Comparison of ENCODE assay signal across 21 cellular contexts in genomic region chr20:37852666-37853065, GRCh38. TPM values are rescaled to one million over a fixed set of nuclear protein-coding genes. Genes with fewer than 3 reads are reported as not detected.
DNase-seq lines count a peak whose midpoint lies in the region; ATAC-seq, FAIRE-seq and TF ChIP-seq lines count a peak whose summit lies in the region.
"Had no signal": no experiment of that assay in that cellular context is flagged by ENCODE, and none has a peak within 500 bp of the region (broad histone marks: within the 10 kb centered on the region; RNA-seq: fewer than 3 reads in every experiment).

No MANE protein-coding gene starts in this region.

- no peak overlapping the region for H2BK20ac ChIP-seq in IMR-90 (ENCODE audit: low read depth, low read length)
- H2BK20ac ChIP-seq in H1 (ENCODE audit: low read length): no peak overlapping the region

- no peaks in the 10 kb centered on the region for H3K27me3 Mint-ChIP-seq in activated CD4-positive, alpha-beta memory T cell treated with anti-CD3 and anti-CD28 coated beads, Interleukin-2, amount 10 ng/mL, durations not matched to agents 7 days and 5 days

- DNase-seq in IMR-90: peak; percentile 5
- DNase-seq in PC-3: peak; percentile 27
- no peak for DNase-seq in H1 (ENCODE audit: low read depth in 1 of 2, low spot score in 2 of 2)
- no peak for DNase-seq in omental fat pad (ENCODE audit: low spot score)
- no peak for DNase-seq in activated CD4-positive, alpha-beta memory T cell treated with anti-CD3 and anti-CD28 coated beads, Interleukin-2, amount 10 ng/mL, durations not matched to agents 7 days and 5 days
- DNase-seq in NCI-H1417 (lab: John Stamatoyannopoulos, UW): no peak
- DNase-seq: Calu3; CD8-positive, alpha-beta T cell; DMS79 treated with DMSO at 0.1 percent for 48 hours; EL; H7; HFFc6; KG1 had no signal

- no peak for FAIRE-seq in H1 (lab: Jason Lieb, UNC)
- FAIRE-seq: GM19239 had no signal

- H3K27ac ChIP-seq in C4-2B (peak overlapping the region; percentile 94), IMR-90 (ENCODE audit: insufficient read depth, low read length) (no peak overlapping the region), PC-3 (ENCODE audit: low read length) (no peak overlapping the region), H1 (ENCODE audit: low read depth, low read length) (no peak overlapping the region)
- H3K27ac ChIP-seq: 22Rv1, BLaER1 had no signal

- H4K5ac ChIP-seq in IMR-90 (ENCODE audit: low read depth, low read length): no peak overlapping the region
- no peak overlapping the region for H4K5ac ChIP-seq in H1 (ENCODE audit: insufficient read length, low read depth, low read length)

- H3K36me3 ChIP-seq in IMR-90 (ENCODE audit: control insufficient read depth, insufficient read depth, low read length) (peaks cover 6% of the 10 kb centered on the region), PC-3 (ENCODE audit: low read depth, low read length) (peaks cover 6% of the 10 kb centered on the region), H1 (ENCODE audit: control insufficient read depth in 2 of 4, insufficient read depth in 4 of 4, low read length in 3 of 4) (peaks cover 0 to 5% (median 0%) of the 10 kb centered on the region in 4 experiments; a peak in 1 of 8 replicates)

- H3K79me1 ChIP-seq in IMR-90 (ENCODE audit: low read depth in 1 of 2, low read length in 2 of 2): no peaks in the 10 kb centered on the region
- no peaks in the 10 kb centered on the region for H3K79me1 ChIP-seq in H1 (ENCODE audit: low read depth, low read length)

- H3K9me1 ChIP-seq in IMR-90 (ENCODE audit: insufficient read depth, low read length): peaks cover 11% of the 10 kb centered on the region; the same call in 1 of the 2 replicates

- BruUV-seq in IMR-90 (replicated peaks; lab: Mats Ljungman, UMichigan): no TSS peak
- no TSS peak for BruUV-seq in PC-3 (replicated peaks; lab: Mats Ljungman, UMichigan)

- H3K23ac ChIP-seq in IMR-90 (ENCODE audit: low read depth, low read length) (no peak overlapping the region), H1 (ENCODE audit: insufficient read length) (no peak overlapping the region)

- H2AK5ac ChIP-seq in IMR-90 (ENCODE audit: low read depth, low read length): no peak overlapping the region
- H2AK5ac ChIP-seq in H1 (ENCODE audit: low read depth, low read length): no peak overlapping the region

- WGBS in IMR-90 (ENCODE audit: extremely low coverage in 2 of 2, insufficient read length in 1 of 2), 2 experiments: no CpG with 5 or more reads among the region's 6 CpGs
- 95% methylated on average over 6 of the region's 6 CpGs; no CpG with 5 or more reads in 1 of the 2 experiments for WGBS in H1 (ENCODE audit: extremely low coverage in 1 of 2, insufficient coverage in 1 of 2, insufficient read length in 1 of 2, insufficient replicate concordance in 2 of 2, low coverage in 1 of 2, low lambda C conversion rate in 2 of 2, missing lambda C conversion rate in 1 of 2), 2 experiments

- peaks cover 23% of the 10 kb centered on the region for H3K36me3 Mint-ChIP-seq in activated CD4-positive, alpha-beta memory T cell treated with anti-CD3 and anti-CD28 coated beads, Interleukin-2, amount 10 ng/mL, durations not matched to agents 7 days and 5 days (ENCODE audit: low read depth)

- H3K14ac ChIP-seq in IMR-90 (replicated peaks; ENCODE audit: low read depth, low read length): no peak overlapping the region
- no peak overlapping the region for H3K14ac ChIP-seq in H1 (ENCODE audit: insufficient read length)

- no peaks in the 10 kb centered on the region for H3K9me3 Mint-ChIP-seq in activated CD4-positive, alpha-beta memory T cell treated with anti-CD3 and anti-CD28 coated beads, Interleukin-2, amount 10 ng/mL, durations not matched to agents 7 days and 5 days
- H3K9me3 Mint-ChIP-seq: CD8-positive, alpha-beta T cell; GM23338; HFFc6 had no signal

- H4K8ac ChIP-seq in IMR-90 (ENCODE audit: low read depth in 2 of 2, low read length in 2 of 2) (no peak overlapping the region), H1 (ENCODE audit: extremely low read depth, insufficient read depth, low read length) (no peak overlapping the region)

- H2AK9ac ChIP-seq in IMR-90 (replicated peaks; ENCODE audit: low read depth, low read length, poor library complexity): no peak overlapping the region

- H4K91ac ChIP-seq in IMR-90 (ENCODE audit: insufficient read depth, low read depth, low read length) (no peak overlapping the region), H1 (replicated peaks; ENCODE audit: insufficient read length, low read length) (no peak overlapping the region)

- CTCF ChIA-PET in IMR-90 (lab: Yijun Ruan, JAX): no interaction called here
- CTCF ChIA-PET in PC-3 (lab: Charles Lee): no interaction called here
- CTCF ChIA-PET in H1 (lab: Charles Lee; ENCODE audit: partially characterized antibody): interaction anchor here (1.0 to 2.5 kb wide), 5 partner anchors 30 to 237 kb away, joined by 3 to 5 read pairs (median 3); no protein-coding TSS in a partner anchor
- CTCF ChIA-PET in activated CD4-positive, alpha-beta memory T cell treated with anti-CD3 and anti-CD28 coated beads, Interleukin-2, amount 10 ng/mL, durations not matched to agents 7 days and 5 days (lab: Charles Lee): no interaction called here

- H3K56ac ChIP-seq in IMR-90 (ENCODE audit: extremely low read depth, insufficient read depth, low read length): no peak overlapping the region
- H3K56ac ChIP-seq in H1 (replicated peaks; ENCODE audit: insufficient read length, low read depth, low read length): no peak overlapping the region

- H3K4ac ChIP-seq in IMR-90 (ENCODE audit: low read depth, low read length) (no peak overlapping the region), H1 (replicated peaks; ENCODE audit: insufficient read length, low read depth, low read length) (no peak overlapping the region)

- H2BK15ac ChIP-seq in IMR-90 (ENCODE audit: low read depth, low read length) (no peak overlapping the region), H1 (ENCODE audit: low read length) (no peak overlapping the region)

- in situ Hi-C loops in IMR-90 (cut with MboI; ENCODE audit: low sequenced_read_pairs): no loop called here

- H3K9me3 ChIP-seq in IMR-90 (ENCODE audit: control insufficient read depth, insufficient read depth, low read length): no peaks in the 10 kb centered on the region
- H3K9me3 ChIP-seq in PC-3 (ENCODE audit: low read length): no peaks in the 10 kb centered on the region
- no peaks in the 10 kb centered on the region for H3K9me3 ChIP-seq in H1 (ENCODE audit: insufficient read depth in 2 of 2, low read depth in 1 of 2, low read length in 1 of 2)
- H3K9me3 ChIP-seq: BLaER1 had no signal

- H3K4me2 ChIP-seq in IMR-90 (ENCODE audit: low read depth, low read length): no peak overlapping the region
- no peak overlapping the region for H3K4me2 ChIP-seq in PC-3 (ENCODE audit: low read length)
- H3K4me2 ChIP-seq in H1 (ENCODE audit: insufficient read depth in 1 of 2, low read depth in 2 of 2, low read length in 2 of 2): no peak overlapping the region
- H3K4me2 ChIP-seq: BLaER1, GM23338 had no signal

- dilution Hi-C loops in IMR-90 (cut with HindIII; ENCODE audit: low sequenced_read_pairs, unreplicated experiment): no loop called here

- H3K4me3 Mint-ChIP-seq in activated CD4-positive, alpha-beta memory T cell treated with anti-CD3 and anti-CD28 coated beads, Interleukin-2, amount 10 ng/mL, durations not matched to agents 7 days and 5 days: no peak overlapping the region
- H3K4me3 Mint-ChIP-seq: CD8-positive, alpha-beta T cell; GM23338; HFFc6 had no signal

- H3K23me2 ChIP-seq in H1 (ENCODE audit: low read depth, low read length): no peaks in the 10 kb centered on the region

- H3K4me3 ChIP-seq in IMR-90 (ENCODE audit: insufficient read depth, low read depth, low read length): no peak overlapping the region
- H3K4me3 ChIP-seq in PC-3 (ENCODE audit: low read length): no peak overlapping the region
- no peak overlapping the region for H3K4me3 ChIP-seq in H1 (ENCODE audit: extremely low read depth in 1 of 4, insufficient read depth in 2 of 4, low read depth in 3 of 4, low read length in 4 of 4)
- H3K4me3 ChIP-seq: BLaER1, GM23338 had no signal

- intact Hi-C loops in IMR-90 (cut with micrococcal nuclease): no loop called here
- intact Hi-C loops in PC-3 (cut with micrococcal nuclease): no loop called here

- no peak overlapping the region for H3K27ac Mint-ChIP-seq in activated CD4-positive, alpha-beta memory T cell treated with anti-CD3 and anti-CD28 coated beads, Interleukin-2, amount 10 ng/mL, durations not matched to agents 7 days and 5 days
- H3K27ac Mint-ChIP-seq: CD8-positive, alpha-beta T cell; GM23338; HFFc6 had no signal

- H2BK5ac ChIP-seq in IMR-90 (ENCODE audit: low read depth, low read length, poor library complexity, severe bottlenecking) (no peak overlapping the region), H1 (ENCODE audit: low read depth, low read length) (0 out of 2 replicates have a peak overlapping the region, but pooled peaks have one; percentile 12)

- H2BK12ac ChIP-seq in H1 (ENCODE audit: low read depth, low read length): no peak overlapping the region

- POLR2A ChIA-PET in IMR-90 (lab: Charles Lee; ENCODE audit: unreplicated experiment): no interaction called here
- POLR2A ChIA-PET in PC-3 (lab: Charles Lee; ENCODE audit: unreplicated experiment): interaction anchor here (0.6 kb wide), 1 partner anchor 129 kb away, joined by 11 read pairs; no protein-coding TSS in a partner anchor
- POLR2A ChIA-PET in H1 (lab: Charles Lee; ENCODE audit: partially characterized antibody): no interaction called here
- POLR2A ChIA-PET in activated CD4-positive, alpha-beta memory T cell treated with anti-CD3 and anti-CD28 coated beads, Interleukin-2, amount 10 ng/mL, durations not matched to agents 7 days and 5 days (lab: Charles Lee): no interaction called here

- no peaks in the 10 kb centered on the region for H3F3A ChIP-seq in PC-3 (ENCODE audit: low read length, unreplicated experiment)

- no peak for TF ChIP-seq POLR2A in IMR-90 (IDR thresholded peaks at IDR 0.05; ENCODE audit: low read depth, low read length)
- no peak for TF ChIP-seq POLR2A in H1 (IDR thresholded peaks at IDR 0.05; ENCODE audit: control extremely low read depth in 1 of 2, low read depth in 2 of 2, low read length in 2 of 2)

- TF ChIP-seq CTCF in C4-2B (conservative IDR thresholded peaks at IDR 0.05) (no peak), IMR-90 (conservative IDR thresholded peaks at IDR 0.05; ENCODE audit: low read depth, low read length) (no peak), PC-3 (conservative IDR thresholded peaks at IDR 0.05; ENCODE audit: low read depth, low read length) (no peak), H1 (IDR thresholded peaks at IDR 0.05; ENCODE audit: control extremely low read depth in 1 of 3, insufficient read depth in 1 of 3, low read depth in 1 of 3, low read length in 3 of 3) (no peak), omental fat pad (IDR thresholded peaks at IDR 0.05) (no peak)

- H4K20me1 ChIP-seq in IMR-90 (ENCODE audit: insufficient read depth, low read length) (peaks cover 3% of the 10 kb centered on the region; the same call in 1 of the 2 replicates), PC-3 (ENCODE audit: low read length) (no peaks in the 10 kb centered on the region), H1 (replicated peaks in 1 of 2; ENCODE audit: control insufficient read depth in 1 of 2, insufficient read depth in 2 of 2, low read length in 2 of 2) (no peaks in the 10 kb centered on the region)
- H4K20me1 ChIP-seq: BLaER1 had no signal

- no peak overlapping the region for H2AFZ ChIP-seq in IMR-90 (replicated peaks; ENCODE audit: low read length, poor library complexity)
- no peak overlapping the region for H2AFZ ChIP-seq in PC-3 (ENCODE audit: low read length)
- no peak overlapping the region for H2AFZ ChIP-seq in H1 (ENCODE audit: low read length)
- H2AFZ ChIP-seq: GM23338 had no signal

- TF ChIP-seq EP300 in H1 (IDR thresholded peaks at IDR 0.05; ENCODE audit: borderline replicate concordance in 1 of 2, low read depth in 2 of 2, low read length in 2 of 2): no peak

- no peak overlapping the region for H3K18ac ChIP-seq in IMR-90 (ENCODE audit: low read depth, low read length)
- no peak overlapping the region for H3K18ac ChIP-seq in H1 (ENCODE audit: extremely low read depth, low read length)

- no peaks in the 10 kb centered on the region for H3K4me1 Mint-ChIP-seq in activated CD4-positive, alpha-beta memory T cell treated with anti-CD3 and anti-CD28 coated beads, Interleukin-2, amount 10 ng/mL, durations not matched to agents 7 days and 5 days

- H3K9ac ChIP-seq in IMR-90 (ENCODE audit: low read depth, low read length) (no peak overlapping the region), PC-3 (ENCODE audit: low read length) (no peak overlapping the region), H1 (replicated peaks in 1 of 4; ENCODE audit: extremely low read depth in 1 of 4, low read depth in 3 of 4, low read length in 3 of 4) (no peak overlapping the region)
- H3K9ac ChIP-seq: BLaER1 had no signal

- no peaks in the 10 kb centered on the region for H3K9me2 ChIP-seq in PC-3 (replicated peaks; ENCODE audit: low read length)

- TF ChIP-seq RAD21 in IMR-90 (IDR thresholded peaks at IDR 0.05; ENCODE audit: low read length) (no peak), H1 (IDR thresholded peaks at IDR 0.05 in 1 of 2, conservative IDR thresholded peaks at IDR 0.05 in 1 of 2; ENCODE audit: low read depth in 2 of 2, low read length in 2 of 2) (no peak)

- H3K27me3 ChIP-seq in IMR-90 (ENCODE audit: control insufficient read depth, insufficient read depth, low read length) (no peaks in the 10 kb centered on the region), PC-3 (ENCODE audit: low read length) (no peaks in the 10 kb centered on the region), H1 (replicated peaks in 1 of 4; ENCODE audit: control insufficient read depth in 3 of 4, extremely low read depth in 1 of 4, insufficient read depth in 3 of 4, low read length in 3 of 4) (no peaks in the 10 kb centered on the region)
- H3K27me3 ChIP-seq: BLaER1 had no signal

- no peaks in the 10 kb centered on the region for H3K79me2 ChIP-seq in PC-3 (ENCODE audit: low read length)
- no peaks in the 10 kb centered on the region for H3K79me2 ChIP-seq in H1 (ENCODE audit: control insufficient read depth in 1 of 2, insufficient read depth in 2 of 2, low read length in 2 of 2)

- no peak for ATAC-seq in IMR-90 (ENCODE audit: low read depth)
- peak; percentile 80 for ATAC-seq in PC-3
- ATAC-seq in omental fat pad (ENCODE audit: low FRiP score): no peak
- ATAC-seq in HG03196 (IDR thresholded peaks at IDR 0.05; ENCODE audit: unreplicated experiment): no peak
- ATAC-seq: CD8-positive, alpha-beta T cell; GM23338; HCT116 had no signal

- H3K4me1 ChIP-seq in IMR-90 (ENCODE audit: control insufficient read depth, insufficient read depth, low read length) (peaks cover 3% of the 10 kb centered on the region; the same call in 1 of the 2 replicates), PC-3 (ENCODE audit: insufficient read depth, low read length) (no peaks in the 10 kb centered on the region), H1 (replicated peaks in 1 of 4; ENCODE audit: control insufficient read depth in 3 of 4, insufficient read depth in 4 of 4, low read length in 3 of 4) (no peaks in the 10 kb centered on the region)
- H3K4me1 ChIP-seq: BLaER1 had no signal

- H2BK120ac ChIP-seq in IMR-90 (ENCODE audit: low read depth, low read length) (no peak overlapping the region), H1 (replicated peaks; ENCODE audit: low read depth, low read length) (no peak overlapping the region)

RNA-seq across cellular contexts. Expression of gene VSTM2L, which starts 50.3 kb away (rescaled TPM):
- total RNA-seq in IMR-90 (2012; rRNA removed): under 0.01 and 0.18 TPM in 2 replicates
- polyA plus RNA-seq in IMR-90 (2012; rRNA removed): 0.19 and 0.57 TPM in 2 replicates
- 0.41 and 0.70 TPM in 2 replicates for polyA plus RNA-seq in IMR-90 (2012; cell fraction: cytosol; rRNA removed)
- 0.18 and 0.34 TPM in 2 replicates for polyA plus RNA-seq in IMR-90 (2012; cell fraction: nucleus; rRNA removed; ENCODE audit: low replicate concordance)
- total RNA-seq in PC-3 (2014; rRNA removed): 45.8 and 56.4 TPM in 2 replicates
- total RNA-seq in H1 (2021; fragmentation: NEBNext Ultra II Directional; extraction: Animal tissue kit (Norgen Biotek cat#: 25700)): 1.3 and 1.6 TPM in 2 replicates
- polyA plus RNA-seq in H1 (2011; rRNA removed): 2.6 and 3.2 TPM in 2 replicates
- 1.8 TPM for polyA plus RNA-seq in H1 (2011; cell fraction: cytosol; rRNA removed)
- polyA plus RNA-seq in H1 (2011; cell fraction: nucleus; rRNA removed): 1.5 TPM
- polyA plus RNA-seq in H1 (2012, experiment 1 of 2): 0.87 to 2.5 TPM (median 1.9 TPM) in 4 replicates
- polyA plus RNA-seq in H1 (2012, experiment 2 of 2): 1.5 TPM
- polyA plus RNA-seq in H1 (2013, experiment 1 of 2): 1.6 TPM
- polyA plus RNA-seq in H1 (2013, experiment 2 of 2): 1.7 TPM
- polyA minus RNA-seq in H1 (2011; rRNA and poly(A)+ RNA removed): 0.27 and 0.32 TPM in 2 replicates
- not detected for polyA minus RNA-seq in H1 (2011; cell fraction: cytosol; rRNA and poly(A)+ RNA removed)
- 0.60 TPM for polyA minus RNA-seq in H1 (2011; cell fraction: nucleus; rRNA and poly(A)+ RNA removed)
- under 1 TPM; 0.37 to 0.94 (median 0.62) TPM for total RNA-seq in omental fat pad
- under 1 TPM in 1 of 2 experiments, not detected in 1; 0.20 TPM for total RNA-seq in activated CD4-positive, alpha-beta memory T cell treated with anti-CD3 and anti-CD28 coated beads, Interleukin-2, amount 10 ng/mL, durations not matched to agents 7 days and 5 days
- total RNA-seq: CD8-positive, alpha-beta T cell; HT-29 had no signal

Comparison
In these comparisons a context has a peak if more than half of its experiments do, and no peak if none do; other contexts are left out.
1. DNase-seq: peak in IMR-90 (single experiment) and PC-3 (single experiment); none in H1 (0 of 2), omental fat pad (single experiment), activated CD4-positive, alpha-beta memory T cell treated with anti-CD3 and anti-CD28 coated beads, Interleukin-2, amount 10 ng/mL, durations not matched to agents 7 days and 5 days (single experiment) and NCI-H1417 (0 of 3).
2. RNA of gene VSTM2L, which starts 50.3 kb away (total RNA-seq): 45.8 to 56.4 TPM in PC-3; 1.3 to 1.6 TPM in H1, 0.37 to 0.94 TPM in omental fat pad, 0.20 TPM in activated CD4-positive, alpha-beta memory T cell treated with anti-CD3 and anti-CD28 coated beads, Interleukin-2, amount 10 ng/mL, durations not matched to agents 7 days and 5 days and under 0.01 to 0.18 TPM in IMR-90; every median in the first group is over 10 times any median in the second.